In genomic region chr17:82323514-82324234, GRCh38 we compare ENCODE assay signal across 31 cellular contexts. TPM values are rescaled to one million over a fixed set of nuclear protein-coding genes. Genes with fewer than 3 reads are reported as not detected.
DNase-seq lines count a peak whose midpoint lies in the region; ATAC-seq and TF ChIP-seq lines count a peak whose summit lies in the region.
"Had no signal": no experiment of that assay in that cellular context is flagged by ENCODE, and none has a peak within 500 bp of the region (broad histone marks: within the 10 kb centered on the region; RNA-seq: fewer than 3 reads in every experiment).

No MANE protein-coding gene starts in this region.

- no peak overlapping the region for H3K4me2 ChIP-seq in IMR-90 (ENCODE audit: low read depth, low read length)

- H3K4me1 Mint-ChIP-seq in activated naive CD4-positive, alpha-beta T cell treated with anti-CD3 and anti-CD28 coated beads for 36 hours (ENCODE audit: low read depth) = peaks cover 42% of the 10 kb centered on the region
- H3K4me1 Mint-ChIP-seq in activated naive CD8-positive, alpha-beta T cell treated with anti-CD3 and anti-CD28 coated beads for 36 hours = peaks cover 28% of the 10 kb centered on the region
- H3K4me1 Mint-ChIP-seq in stimulated activated effector memory CD8-positive, alpha-beta T cell treated with anti-CD3 and anti-CD28 coated beads, Interleukin-12 subunit alpha, Interleukin-12 subunit beta, amount 100 ng/mL, for 72 hours = peaks cover 42% of the 10 kb centered on the region

- no peak overlapping the region for H2AFZ ChIP-seq in IMR-90 (replicated peaks; ENCODE audit: low read length, poor library complexity)

- no peak overlapping the region for H4K5ac ChIP-seq in IMR-90 (ENCODE audit: low read depth, low read length)

- H2AK5ac ChIP-seq in IMR-90 (ENCODE audit: low read depth, low read length) = no peak overlapping the region

- H3K9ac ChIP-seq in IMR-90 (ENCODE audit: low read depth, low read length) = no peak overlapping the region

- intact Hi-C loops in activated naive CD4-positive, alpha-beta T cell treated with anti-CD3 and anti-CD28 coated beads for 36 hours (cut with micrococcal nuclease) = no loop called here
- intact Hi-C loops in IMR-90 (cut with micrococcal nuclease) = loop anchor here (5.0 to 10.0 kb wide), 3 partner anchors 56 to 289 kb away; partner anchors contain the start of genes DCXR and RAC3

- TF ChIP-seq POLR2A in IMR-90 (IDR thresholded peaks at IDR 0.05; ENCODE audit: low read depth, low read length) = no peak

- H2BK15ac ChIP-seq in IMR-90 (ENCODE audit: low read depth, low read length) = no peak overlapping the region

- TF ChIP-seq CTCF in IMR-90 (conservative IDR thresholded peaks at IDR 0.05; ENCODE audit: low read depth, low read length) = no peak

- POLR2A ChIA-PET in IMR-90 (lab: Charles Lee; ENCODE audit: unreplicated experiment) = no interaction called here

- no peak overlapping the region for H4K91ac ChIP-seq in IMR-90 (ENCODE audit: insufficient read depth, low read depth, low read length)

- 61% methylated on average over 11 of the region's 21 CpGs; no CpG with 5 or more reads in 1 of the 2 experiments for WGBS in IMR-90 (ENCODE audit: extremely low coverage in 2 of 2, insufficient read length in 1 of 2), 2 experiments

- no TSS peak for BruUV-seq in IMR-90 (replicated peaks; lab: Mats Ljungman, UMichigan)

- H3K27me3 Mint-ChIP-seq in activated naive CD4-positive, alpha-beta T cell treated with anti-CD3 and anti-CD28 coated beads for 36 hours (ENCODE audit: low read depth) = no peaks in the 10 kb centered on the region
- no peaks in the 10 kb centered on the region for H3K27me3 Mint-ChIP-seq in activated naive CD8-positive, alpha-beta T cell treated with anti-CD3 and anti-CD28 coated beads for 36 hours

- no peaks in the 10 kb centered on the region for H3K36me3 ChIP-seq in IMR-90 (ENCODE audit: control insufficient read depth, insufficient read depth, low read length)
- H3K36me3 ChIP-seq: right atrium auricular region had no signal

- H2BK5ac ChIP-seq in IMR-90 (ENCODE audit: low read depth, low read length, poor library complexity, severe bottlenecking) = no peak overlapping the region

- peak overlapping the region; percentile 50 for H3K4me3 Mint-ChIP-seq in activated naive CD4-positive, alpha-beta T cell treated with anti-CD3 and anti-CD28 coated beads for 36 hours
- H3K4me3 Mint-ChIP-seq in activated naive CD8-positive, alpha-beta T cell treated with anti-CD3 and anti-CD28 coated beads for 36 hours = peak overlapping the region; percentile 47
- no peak overlapping the region for H3K4me3 Mint-ChIP-seq in stimulated activated effector memory CD8-positive, alpha-beta T cell treated with anti-CD3 and anti-CD28 coated beads, Interleukin-12 subunit alpha, Interleukin-12 subunit beta, amount 100 ng/mL, for 72 hours

- no peaks in the 10 kb centered on the region for H3K9me3 Mint-ChIP-seq in activated naive CD4-positive, alpha-beta T cell treated with anti-CD3 and anti-CD28 coated beads for 36 hours
- no peaks in the 10 kb centered on the region for H3K9me3 Mint-ChIP-seq in activated naive CD8-positive, alpha-beta T cell treated with anti-CD3 and anti-CD28 coated beads for 36 hours
- H3K9me3 Mint-ChIP-seq in stimulated activated effector memory CD8-positive, alpha-beta T cell treated with anti-CD3 and anti-CD28 coated beads, Interleukin-12 subunit alpha, Interleukin-12 subunit beta, amount 100 ng/mL, for 72 hours = no peaks in the 10 kb centered on the region

- no peak overlapping the region for H3K4ac ChIP-seq in IMR-90 (ENCODE audit: low read depth, low read length)

- no peak overlapping the region for H3K27ac ChIP-seq in IMR-90 (ENCODE audit: insufficient read depth, low read length)
- H3K27ac ChIP-seq: dorsolateral prefrontal cortex, esophagus muscularis mucosa, right atrium auricular region had no signal

- CTCF ChIA-PET in activated naive CD4-positive, alpha-beta T cell treated with anti-CD3 and anti-CD28 coated beads for 36 hours (lab: Charles Lee) = interaction anchor here (0.7 to 1.9 kb wide), 2 partner anchors 23 to 88 kb away, joined by 3 to 8 read pairs; no protein-coding TSS in a partner anchor
- CTCF ChIA-PET in IMR-90 (lab: Yijun Ruan, JAX) = no interaction called here

- H3K18ac ChIP-seq in IMR-90 (ENCODE audit: low read depth, low read length) = no peak overlapping the region

- no peak for DNase-seq in activated naive CD4-positive, alpha-beta T cell treated with anti-CD3 and anti-CD28 coated beads for 36 hours
- no peak for DNase-seq in activated naive CD4-positive, alpha-beta T cell treated with anti-CD3 and anti-CD28 coated beads, Interleukin-2, amount 50 U/mL, for 16 hours
- DNase-seq in IMR-90 = no peak
- DNase-seq in activated naive CD8-positive, alpha-beta T cell treated with anti-CD3 and anti-CD28 coated beads for 36 hours = no peak
- no peak for DNase-seq in stimulated activated effector memory CD8-positive, alpha-beta T cell treated with anti-CD3 and anti-CD28 coated beads, Interleukin-12 subunit alpha, Interleukin-12 subunit beta, amount 100 ng/mL, for 72 hours (ENCODE audit: low spot score in 2 of 2)
- DNase-seq in KG1 (lab: John Stamatoyannopoulos, UW) = no peak
- DNase-seq in stimulated activated CD4-positive, alpha-beta T cell treated with anti-CD3 and anti-CD28 coated beads, Interleukin-12 subunit alpha, Interleukin-12 subunit beta, amount 100 ng/mL, for 4 hours = no peak
- DNase-seq: activated gamma-delta T cell; COR-L47; dorsolateral prefrontal cortex; foreskin fibroblast; HCEC 1CT; head of caudate nucleus; islet precursor cell; MV-4-11; NCI-H1436; NCI-H2081; NCI-H2227 treated with DMSO at 0.1 percent for 48 hours; posterior cingulate gyrus; SIG-M5; stimulated activated CD4-positive, alpha-beta T cell treated with anti-CD3 and anti-CD28 coated beads, Interleukin-2, amount 100 ng/mL, for 24 hours; substantia nigra; trophoblast cell had no signal

- H3K9me3 ChIP-seq in IMR-90 (ENCODE audit: control insufficient read depth, insufficient read depth, low read length) = no peaks in the 10 kb centered on the region
- H3K9me3 ChIP-seq: esophagus muscularis mucosa, right atrium auricular region had no signal

- no peak overlapping the region for H3K56ac ChIP-seq in IMR-90 (ENCODE audit: extremely low read depth, insufficient read depth, low read length)

- peak overlapping the region; percentile 28 for H2AK9ac ChIP-seq in IMR-90 (replicated peaks; ENCODE audit: low read depth, low read length, poor library complexity)

- no peaks in the 10 kb centered on the region for H3K4me1 ChIP-seq in IMR-90 (ENCODE audit: control insufficient read depth, insufficient read depth, low read length)

- no peak overlapping the region for H2BK20ac ChIP-seq in IMR-90 (ENCODE audit: low read depth, low read length)

- ATAC-seq in IMR-90 (ENCODE audit: low read depth) = no peak
- ATAC-seq in stimulated activated effector memory CD8-positive, alpha-beta T cell treated with anti-CD3 and anti-CD28 coated beads, Interleukin-12 subunit alpha, Interleukin-12 subunit beta, amount 100 ng/mL, for 72 hours = no peak
- no peak for ATAC-seq in HG03571 (IDR thresholded peaks at IDR 0.05; ENCODE audit: unreplicated experiment)

- peaks cover 10% of the 10 kb centered on the region for H3K36me3 Mint-ChIP-seq in activated naive CD4-positive, alpha-beta T cell treated with anti-CD3 and anti-CD28 coated beads for 36 hours (ENCODE audit: low read depth)
- peaks cover 2% of the 10 kb centered on the region for H3K36me3 Mint-ChIP-seq in activated naive CD8-positive, alpha-beta T cell treated with anti-CD3 and anti-CD28 coated beads for 36 hours
- peaks cover 24% of the 10 kb centered on the region for H3K36me3 Mint-ChIP-seq in stimulated activated effector memory CD8-positive, alpha-beta T cell treated with anti-CD3 and anti-CD28 coated beads, Interleukin-12 subunit alpha, Interleukin-12 subunit beta, amount 100 ng/mL, for 72 hours

- dilution Hi-C loops in IMR-90 (cut with HindIII; ENCODE audit: low sequenced_read_pairs, unreplicated experiment) = no loop called here

- no peak overlapping the region for H2BK120ac ChIP-seq in IMR-90 (ENCODE audit: low read depth, low read length)

- no peak overlapping the region for H3K23ac ChIP-seq in IMR-90 (ENCODE audit: low read depth, low read length)

- no peak overlapping the region for H3K14ac ChIP-seq in IMR-90 (replicated peaks; ENCODE audit: low read depth, low read length)

- H3K27ac Mint-ChIP-seq in activated naive CD4-positive, alpha-beta T cell treated with anti-CD3 and anti-CD28 coated beads for 36 hours = no peak overlapping the region
- no peak overlapping the region for H3K27ac Mint-ChIP-seq in activated naive CD8-positive, alpha-beta T cell treated with anti-CD3 and anti-CD28 coated beads for 36 hours
- peak overlapping the region; percentile 96 for H3K27ac Mint-ChIP-seq in stimulated activated effector memory CD8-positive, alpha-beta T cell treated with anti-CD3 and anti-CD28 coated beads, Interleukin-12 subunit alpha, Interleukin-12 subunit beta, amount 100 ng/mL, for 72 hours

- no peaks in the 10 kb centered on the region; the same call in 1 of the 2 replicates for H4K20me1 ChIP-seq in IMR-90 (ENCODE audit: insufficient read depth, low read length)

- peaks cover 4% of the 10 kb centered on the region; the same call in 1 of the 2 replicates for H3K9me1 ChIP-seq in IMR-90 (ENCODE audit: insufficient read depth, low read length)

- no peak overlapping the region for H4K8ac ChIP-seq in IMR-90 (ENCODE audit: low read depth in 2 of 2, low read length in 2 of 2)

- H3K79me1 ChIP-seq in IMR-90 (ENCODE audit: low read depth in 1 of 2, low read length in 2 of 2) = no peaks in the 10 kb centered on the region

- peaks cover 8% of the 10 kb centered on the region for H3K27me3 ChIP-seq in IMR-90 (ENCODE audit: control insufficient read depth, insufficient read depth, low read length)
- H3K27me3 ChIP-seq: right atrium auricular region had no signal

- in situ Hi-C loops in IMR-90 (cut with MboI; ENCODE audit: low sequenced_read_pairs) = no loop called here

- no peak for TF ChIP-seq RAD21 in IMR-90 (IDR thresholded peaks at IDR 0.05; ENCODE audit: low read length)

- H3K4me3 ChIP-seq in IMR-90 (ENCODE audit: insufficient read depth, low read depth, low read length) = no peak overlapping the region
- H3K4me3 ChIP-seq: dorsolateral prefrontal cortex, esophagus muscularis mucosa, right atrium auricular region had no signal

RNA-seq across cellular contexts. Expression of gene CD7, which starts 6.3 kb away (rescaled TPM):
- total RNA-seq in activated naive CD4-positive, alpha-beta T cell treated with anti-CD3 and anti-CD28 coated beads for 36 hours = 100 to 1,000 TPM; 635 to 646 TPM
- not detected in 2 replicates for total RNA-seq in IMR-90 (2012; rRNA removed)
- polyA plus RNA-seq in IMR-90 (2012; rRNA removed) = not detected in 2 replicates
- 0.18 TPM in 1 of 2 replicates, not detected in the other for polyA plus RNA-seq in IMR-90 (2012; cell fraction: cytosol; rRNA removed)
- 0.12 and 0.16 TPM in 2 replicates for polyA plus RNA-seq in IMR-90 (2012; cell fraction: nucleus; rRNA removed; ENCODE audit: low replicate concordance)
- 100 to 1,000 TPM; 291 to 293 TPM for total RNA-seq in activated naive CD8-positive, alpha-beta T cell treated with anti-CD3 and anti-CD28 coated beads for 36 hours
- total RNA-seq: cerebellum, myocyte had no signal

RNA-seq across cellular contexts. Expression of gene SECTM1, which starts 9.9 kb away (rescaled TPM):
- 1 to 10 TPM; 2.8 to 3.8 TPM for total RNA-seq in activated naive CD4-positive, alpha-beta T cell treated with anti-CD3 and anti-CD28 coated beads for 36 hours
- total RNA-seq in IMR-90 (2012; rRNA removed) = 1.7 and 2.3 TPM in 2 replicates
- polyA plus RNA-seq in IMR-90 (2012; rRNA removed) = 4.4 and 5.2 TPM in 2 replicates
- 4.9 and 10.8 TPM in 2 replicates for polyA plus RNA-seq in IMR-90 (2012; cell fraction: cytosol; rRNA removed)
- 1.2 and 2.4 TPM in 2 replicates for polyA plus RNA-seq in IMR-90 (2012; cell fraction: nucleus; rRNA removed; ENCODE audit: low replicate concordance)
- total RNA-seq in activated naive CD8-positive, alpha-beta T cell treated with anti-CD3 and anti-CD28 coated beads for 36 hours = under 1 TPM; 0.72 to 0.74 TPM

RNA-seq across cellular contexts. Expression of gene TEX19, which starts 35.4 kb away (rescaled TPM):
- total RNA-seq in activated naive CD4-positive, alpha-beta T cell treated with anti-CD3 and anti-CD28 coated beads for 36 hours = under 1 TPM in 1 of 2 experiments, not detected in 1; 0.21 TPM
- total RNA-seq in IMR-90 (2012; rRNA removed) = under 0.01 and 0.28 TPM in 2 replicates
- 0.03 and 0.13 TPM in 2 replicates for polyA plus RNA-seq in IMR-90 (2012; rRNA removed)
- polyA plus RNA-seq in IMR-90 (2012; cell fraction: cytosol; rRNA removed) = 0.05 and 0.06 TPM in 2 replicates
- polyA plus RNA-seq in IMR-90 (2012; cell fraction: nucleus; rRNA removed; ENCODE audit: low replicate concordance) = 0.08 TPM in 1 of 2 replicates, not detected in the other
- under 1 TPM; 0.10 to 0.23 TPM for total RNA-seq in activated naive CD8-positive, alpha-beta T cell treated with anti-CD3 and anti-CD28 coated beads for 36 hours
- total RNA-seq: cerebellum, dorsolateral prefrontal cortex, esophagus muscularis mucosa, right atrium auricular region had no signal
- polyA plus RNA-seq: liver had no signal

RNA-seq across cellular contexts. Expression of gene UTS2R, which starts 47.9 kb away (rescaled TPM):
- not detected for total RNA-seq in activated naive CD4-positive, alpha-beta T cell treated with anti-CD3 and anti-CD28 coated beads for 36 hours
- total RNA-seq in IMR-90 (2012; rRNA removed) = not detected in 2 replicates
- polyA plus RNA-seq in IMR-90 (2012; rRNA removed) = not detected in 2 replicates
- not detected in 2 replicates for polyA plus RNA-seq in IMR-90 (2012; cell fraction: cytosol; rRNA removed)
- not detected in 2 replicates for polyA plus RNA-seq in IMR-90 (2012; cell fraction: nucleus; rRNA removed; ENCODE audit: low replicate concordance)
- total RNA-seq in activated naive CD8-positive, alpha-beta T cell treated with anti-CD3 and anti-CD28 coated beads for 36 hours = not detected
- total RNA-seq: cerebellum, esophagus muscularis mucosa, liver had no signal
- polyA plus RNA-seq: BJ, liver, small intestine had no signal

RNA-seq across cellular contexts. Expression of gene CSNK1D, which starts 50.2 kb away (rescaled TPM):
- total RNA-seq in activated naive CD4-positive, alpha-beta T cell treated with anti-CD3 and anti-CD28 coated beads for 36 hours = 100 to 1,000 TPM in 1 of 2 experiments, 10 to 100 TPM in 1; 99.8 to 100 TPM
- total RNA-seq in IMR-90 (2012; rRNA removed) = 38.3 and 47.1 TPM in 2 replicates
- polyA plus RNA-seq in IMR-90 (2012; rRNA removed) = 144 and 186 TPM in 2 replicates
- 131 and 159 TPM in 2 replicates for polyA plus RNA-seq in IMR-90 (2012; cell fraction: cytosol; rRNA removed)
- polyA plus RNA-seq in IMR-90 (2012; cell fraction: nucleus; rRNA removed; ENCODE audit: low replicate concordance) = 373 and 817 TPM in 2 replicates
- 100 to 1,000 TPM; 110 to 115 TPM for total RNA-seq in activated naive CD8-positive, alpha-beta T cell treated with anti-CD3 and anti-CD28 coated beads for 36 hours

Comparison
In these comparisons a context has a peak if more than half of its experiments do, and no peak if none do; other contexts are left out.
1. RNA of gene CD7, which starts 6.3 kb away (total RNA-seq): 635 to 646 TPM in activated naive CD4-positive, alpha-beta T cell treated with anti-CD3 and anti-CD28 coated beads for 36 hours and 291 to 293 TPM in activated naive CD8-positive, alpha-beta T cell treated with anti-CD3 and anti-CD28 coated beads for 36 hours; not detected in IMR-90; every median in the first group is over 100 times any median in the second.